16 cellular contexts compared by ENCODE assay signal in genomic region chr3:119304201-119304713, GRCh38. TPM values are rescaled to one million over a fixed set of nuclear protein-coding genes. Genes with fewer than 3 reads are reported as not detected.
DNase-seq lines count a peak whose midpoint lies in the region; ATAC-seq, FAIRE-seq and TF ChIP-seq lines count a peak whose summit lies in the region.
"Had no signal": no experiment of that assay in that cellular context is flagged by ENCODE, and none has a peak within 500 bp of the region (broad histone marks: within the 10 kb centered on the region; RNA-seq: fewer than 3 reads in every experiment).

No MANE protein-coding gene starts in this region.

- H3K4me1 Mint-ChIP-seq in chondrocyte (ENCODE audit: low read depth), result peaks cover 72% of the 10 kb centered on the region
- H3K4me1 Mint-ChIP-seq in activated CD8-positive, alpha-beta T cell treated with anti-CD3 and anti-CD28 coated beads, Interleukin-2, amount 10 ng/mL, durations not matched to agents 7 days and 5 days (ENCODE audit: low read depth), result peaks cover 19% of the 10 kb centered on the region

- no peak overlapping the region for H2AK5ac ChIP-seq in mesendoderm (ENCODE audit: low read length)

- H3K9me3 ChIP-seq in gastroesophageal sphincter (no peaks in the 10 kb centered on the region), WERI-Rb-1 (ENCODE audit: severe bottlenecking) (peaks cover 12% of the 10 kb centered on the region)
- H3K9me3 ChIP-seq: colonic mucosa, lower lobe of right lung had no signal

- no peak overlapping the region for H3K4me2 ChIP-seq in mesendoderm (ENCODE audit: low read length)

- no peak overlapping the region for H3K4me3 Mint-ChIP-seq in chondrocyte (ENCODE audit: unreplicated experiment)
- no peak overlapping the region for H3K4me3 Mint-ChIP-seq in activated CD8-positive, alpha-beta T cell treated with anti-CD3 and anti-CD28 coated beads, Interleukin-2, amount 10 ng/mL, durations not matched to agents 7 days and 5 days
- H3K4me3 Mint-ChIP-seq: activated naive CD4-positive, alpha-beta T cell treated with anti-CD3 and anti-CD28 coated beads, Interleukin-2, amount 50 U/mL, for 24 hours; CD8-positive, alpha-beta T cell had no signal

- no peak overlapping the region for H4K8ac ChIP-seq in mesendoderm (ENCODE audit: low read depth, low read length)

- POLR2A ChIA-PET in BJ (lab: Charles Lee), result no interaction called here
- POLR2A ChIA-PET in activated CD8-positive, alpha-beta T cell treated with anti-CD3 and anti-CD28 coated beads, Interleukin-2, amount 10 ng/mL, durations not matched to agents 7 days and 5 days (lab: Charles Lee), result interaction anchor here (1.1 kb wide), 1 partner anchor 194 kb away, joined by 3 read pairs; no protein-coding TSS in a partner anchor

- no peak for TF ChIP-seq CTCF in BJ (IDR thresholded peaks at IDR 0.05; ENCODE audit: insufficient read depth, low read depth, low read length)
- TF ChIP-seq CTCF in chondrocyte (IDR thresholded peaks at IDR 0.05), result peak; percentile 15
- TF ChIP-seq CTCF in gastroesophageal sphincter (IDR thresholded peaks at IDR 0.05), result no peak
- no peak for TF ChIP-seq CTCF in WERI-Rb-1 (IDR thresholded peaks at IDR 0.05; ENCODE audit: low read depth, low read length)

- H3K27me3 ChIP-seq in BJ (ENCODE audit: control insufficient read depth, insufficient read depth, low read length) (no peaks in the 10 kb centered on the region), mesendoderm (ENCODE audit: insufficient read depth, low read length, poor library complexity) (no peaks in the 10 kb centered on the region), gastroesophageal sphincter (no peaks in the 10 kb centered on the region), WERI-Rb-1 (ENCODE audit: insufficient read depth, low read depth, severe bottlenecking) (no peaks in the 10 kb centered on the region)
- H3K27me3 ChIP-seq: colonic mucosa had no signal

- no peak overlapping the region for H3K27ac ChIP-seq in mesendoderm (ENCODE audit: low read depth, low read length)
- H3K27ac ChIP-seq in gastroesophageal sphincter, result peak overlapping the region in 1 of 4 donors; percentile 11
- no peak overlapping the region for H3K27ac ChIP-seq in WERI-Rb-1
- H3K27ac ChIP-seq: colonic mucosa, parathyroid adenoma had no signal

- ATAC-seq in gastroesophageal sphincter, result no peak
- no peak for ATAC-seq in activated CD8-positive, alpha-beta T cell treated with anti-CD3 and anti-CD28 coated beads, Interleukin-2, amount 10 ng/mL, durations not matched to agents 7 days and 5 days
- ATAC-seq: CD8-positive, alpha-beta T cell had no signal

- CTCF ChIA-PET in BJ (lab: Yijun Ruan, JAX), result interaction anchor here (1.1 kb wide), 2 partner anchors 11 to 42 kb away, joined by 3 read pairs; no protein-coding TSS in a partner anchor
- CTCF ChIA-PET in activated CD8-positive, alpha-beta T cell treated with anti-CD3 and anti-CD28 coated beads, Interleukin-2, amount 10 ng/mL, durations not matched to agents 7 days and 5 days (lab: Charles Lee), result interaction anchor here (1.7 kb wide), 2 partner anchors 10 to 49 kb away, joined by 4 read pairs; partner anchors contain the start of gene ARHGAP31

- no peaks in the 10 kb centered on the region for H3K36me3 Mint-ChIP-seq in chondrocyte (ENCODE audit: low read depth)
- H3K36me3 Mint-ChIP-seq in activated CD8-positive, alpha-beta T cell treated with anti-CD3 and anti-CD28 coated beads, Interleukin-2, amount 10 ng/mL, durations not matched to agents 7 days and 5 days (ENCODE audit: low read depth), result peaks cover 3% of the 10 kb centered on the region

- H2BK5ac ChIP-seq in mesendoderm (ENCODE audit: low read length), result no peak overlapping the region

- H3K79me1 ChIP-seq in mesendoderm (ENCODE audit: low read length), result peaks cover 24% of the 10 kb centered on the region

- peak; percentile 71 for DNase-seq in BJ (ENCODE audit: low read depth)
- DNase-seq in LoVo (ENCODE audit: low spot score), result peak; percentile 45
- DNase-seq in chondrocyte (ENCODE audit: low spot score), result no peak
- DNase-seq in mesendoderm, result peak; percentile 76
- DNase-seq in frontal cortex (ENCODE audit: low spot score in 2 of 2), result no peak
- DNase-seq in activated CD8-positive, alpha-beta T cell treated with anti-CD3 and anti-CD28 coated beads, Interleukin-2, amount 10 ng/mL, durations not matched to agents 7 days and 5 days, result no peak
- no peak for DNase-seq in WERI-Rb-1
- DNase-seq: CD8-positive, alpha-beta T cell; colonic mucosa; lower lobe of right lung; NCI-H2029; stimulated activated CD4-positive, alpha-beta T cell treated with anti-CD3 and anti-CD28 coated beads, Interleukin-2, amount 100 ng/mL, for 24 hours; stimulated activated naive CD4-positive, alpha-beta T cell had no signal

- no peak overlapping the region for H3K18ac ChIP-seq in mesendoderm (ENCODE audit: low read length)

- no CpG with 5 or more reads among the region's 1 CpG for WGBS in mesendoderm (ENCODE audit: extremely low coverage, insufficient coverage, low lambda C conversion rate)
- 76% methylated on average over 1 of the region's 1 CpG; no CpG with 5 or more reads in 1 of the 2 donors for WGBS in gastroesophageal sphincter (ENCODE audit: low coverage in 1 of 2), 2 donors

- H3K36me3 ChIP-seq in BJ (ENCODE audit: control insufficient read depth, insufficient read depth, low read length), result no peaks in the 10 kb centered on the region
- H3K36me3 ChIP-seq in mesendoderm (ENCODE audit: control insufficient read depth, insufficient read depth, low read length), result no peaks in the 10 kb centered on the region
- H3K36me3 ChIP-seq in gastroesophageal sphincter, result peaks cover 0 to 10% of the 10 kb centered on the region in 2 donors
- no peaks in the 10 kb centered on the region for H3K36me3 ChIP-seq in WERI-Rb-1
- H3K36me3 ChIP-seq: colonic mucosa had no signal

- H3K79me2 ChIP-seq in mesendoderm (ENCODE audit: control insufficient read depth, insufficient read depth, low read length), result no peaks in the 10 kb centered on the region

- H3K4ac ChIP-seq in mesendoderm (ENCODE audit: low read depth, low read length), result peak overlapping the region; percentile 41

- no peak overlapping the region for H3K56ac ChIP-seq in mesendoderm (ENCODE audit: low read length)

- H3K4me3 ChIP-seq in BJ (ENCODE audit: low read depth, low read length) (no peak overlapping the region), mesendoderm (ENCODE audit: low read length) (no peak overlapping the region), gastroesophageal sphincter (no peak overlapping the region), WERI-Rb-1 (ENCODE audit: low read depth, low read length) (no peak overlapping the region)
- H3K4me3 ChIP-seq: colonic mucosa, lower lobe of right lung had no signal

- H2BK15ac ChIP-seq in mesendoderm (replicated peaks; ENCODE audit: low read depth), result no peak overlapping the region

- H2BK120ac ChIP-seq in mesendoderm (ENCODE audit: low read depth, low read length), result no peak overlapping the region

- no peak for TF ChIP-seq EP300 in gastroesophageal sphincter (IDR thresholded peaks at IDR 0.05)

- no peak overlapping the region for H4K5ac ChIP-seq in mesendoderm (ENCODE audit: low read length)

- no peak overlapping the region for H3K23ac ChIP-seq in mesendoderm (ENCODE audit: low read length)

- FAIRE-seq in frontal cortex (lab: Jason Lieb, UNC), result no peak

- no peak for TF ChIP-seq POLR2A in gastroesophageal sphincter (IDR thresholded peaks at IDR 0.05)

- H3K4me1 ChIP-seq in mesendoderm (ENCODE audit: control insufficient read depth, low read depth, low read length), result peaks cover 10% of the 10 kb centered on the region
- peaks cover 0 to 42% (median 9%) of the 10 kb centered on the region in 3 donors for H3K4me1 ChIP-seq in gastroesophageal sphincter
- H3K4me1 ChIP-seq: colonic mucosa, parathyroid adenoma had no signal

- H3K27ac Mint-ChIP-seq in chondrocyte (ENCODE audit: unreplicated experiment), result peak overlapping the region; percentile 84
- H3K27ac Mint-ChIP-seq in activated CD8-positive, alpha-beta T cell treated with anti-CD3 and anti-CD28 coated beads, Interleukin-2, amount 10 ng/mL, durations not matched to agents 7 days and 5 days, result no peak overlapping the region
- H3K27ac Mint-ChIP-seq: activated naive CD4-positive, alpha-beta T cell treated with anti-CD3 and anti-CD28 coated beads, Interleukin-2, amount 50 U/mL, for 24 hours; CD8-positive, alpha-beta T cell had no signal

- no peaks in the 10 kb centered on the region for H3K27me3 Mint-ChIP-seq in chondrocyte (ENCODE audit: low read depth)
- no peaks in the 10 kb centered on the region for H3K27me3 Mint-ChIP-seq in activated CD8-positive, alpha-beta T cell treated with anti-CD3 and anti-CD28 coated beads, Interleukin-2, amount 10 ng/mL, durations not matched to agents 7 days and 5 days (ENCODE audit: low read depth)
- H3K27me3 Mint-ChIP-seq: activated naive CD4-positive, alpha-beta T cell treated with anti-CD3 and anti-CD28 coated beads, Interleukin-2, amount 50 U/mL, for 24 hours had no signal

- no peak overlapping the region for H3K9ac ChIP-seq in mesendoderm (ENCODE audit: low read length)
- H3K9ac ChIP-seq: parathyroid adenoma had no signal

- H3K9me3 Mint-ChIP-seq in chondrocyte (ENCODE audit: low read depth), result peaks cover 4% of the 10 kb centered on the region
- H3K9me3 Mint-ChIP-seq in activated CD8-positive, alpha-beta T cell treated with anti-CD3 and anti-CD28 coated beads, Interleukin-2, amount 10 ng/mL, durations not matched to agents 7 days and 5 days (ENCODE audit: insufficient read depth), result no peaks in the 10 kb centered on the region
- H3K9me3 Mint-ChIP-seq: activated naive CD4-positive, alpha-beta T cell treated with anti-CD3 and anti-CD28 coated beads, Interleukin-2, amount 50 U/mL, for 24 hours; CD8-positive, alpha-beta T cell had no signal

RNA-seq across cellular contexts. Expression of gene ARHGAP31, which starts 10.1 kb away (rescaled TPM):
- polyA plus RNA-seq in BJ (2011; rRNA removed), result 18.9 and 19.4 TPM in 2 replicates
- 22.3 and 28.4 TPM in 2 replicates for polyA minus RNA-seq in BJ (2011; rRNA and poly(A)+ RNA removed)
- total RNA-seq in chondrocyte (35.2 to 50.3 TPM (median 37.1 TPM) in 3 replicates), gastroesophageal sphincter (10 to 100 TPM; 19.8 to 28.7 (median 22.6) TPM), frontal cortex (2.0 TPM)
- 2.5 TPM for polyA plus RNA-seq in mesendoderm (2013, experiment 1 of 2)
- 2.4 TPM for polyA plus RNA-seq in mesendoderm (2013, experiment 2 of 2)
- total RNA-seq in activated CD8-positive, alpha-beta T cell treated with anti-CD3 and anti-CD28 coated beads, Interleukin-2, amount 10 ng/mL, durations not matched to agents 7 days and 5 days, result 1 to 10 TPM; 2.3 to 2.5 TPM

Comparison
In these comparisons a context has a peak if more than half of its experiments do, and no peak if none do; other contexts are left out.
1. DNase-seq: peak in BJ (single experiment), LoVo (single experiment) and mesendoderm (single experiment); none in chondrocyte (single experiment), frontal cortex (0 of 2), activated CD8-positive, alpha-beta T cell treated with anti-CD3 and anti-CD28 coated beads, Interleukin-2, amount 10 ng/mL, durations not matched to agents 7 days and 5 days (single experiment) and WERI-Rb-1 (single experiment).